17 cellular contexts compared by ENCODE assay signal in the genomic region with DNA sequence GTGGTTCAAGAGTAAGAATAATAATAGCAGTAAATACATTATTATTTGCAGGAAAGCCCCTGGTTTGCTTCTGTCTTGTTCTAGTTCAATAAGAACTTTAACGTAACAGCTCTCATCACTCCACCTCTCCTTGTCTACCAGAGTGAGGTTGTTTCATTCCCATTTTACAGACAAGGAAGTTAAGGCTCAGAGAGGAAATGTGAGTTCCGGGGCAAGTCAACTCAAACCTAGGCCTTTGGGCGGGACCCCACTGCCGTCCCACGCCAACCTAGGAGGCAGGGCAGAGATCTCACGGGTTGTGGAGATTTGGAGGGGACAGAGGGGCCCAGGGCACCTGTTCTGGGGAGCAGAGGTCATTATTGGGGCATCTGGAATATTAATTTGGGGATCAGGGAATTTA. TPM values are rescaled to one million over a fixed set of nuclear protein-coding genes. Genes with fewer than 3 reads are reported as not detected.
DNase-seq lines count a peak whose midpoint lies in the region; ATAC-seq and TF ChIP-seq lines count a peak whose summit lies in the region.
"Had no signal": no experiment of that assay in that cellular context is flagged by ENCODE, and none has a peak within 500 bp of the region (broad histone marks: within the 10 kb centered on the region; RNA-seq: fewer than 3 reads in every experiment).

No MANE protein-coding gene starts in this region.

- peaks cover 51% of the 10 kb centered on the region for H3K4me1 Mint-ChIP-seq in activated naive CD4-positive, alpha-beta T cell treated with anti-CD3 and anti-CD28 coated beads for 36 hours (ENCODE audit: low read depth)
- peaks cover 52% of the 10 kb centered on the region for H3K4me1 Mint-ChIP-seq in dendritic cell treated with granulocyte-macrophage colony-stimulating factor and Interleukin-4, amounts not matched to agents 40 ng/mL and 50 ng/mL, for 4 days (ENCODE audit: low read depth)

- no peak for DNase-seq in activated naive CD4-positive, alpha-beta T cell treated with anti-CD3 and anti-CD28 coated beads for 36 hours
- no peak for DNase-seq in activated naive CD4-positive, alpha-beta T cell (lab: John Stamatoyannopoulos, UW)
- DNase-seq in Peyer's patch: no peak
- DNase-seq in GOT3 (lab: John Stamatoyannopoulos, UW): no peak
- DNase-seq in mesenteric fat pad (ENCODE audit: low spot score): no peak
- DNase-seq: activated CD8-positive, alpha-beta memory T cell treated with anti-CD3 and anti-CD28 coated beads, Interleukin-2, amount 50 U/mL, for 48 hours; body of pancreas; effector CD4-positive, alpha-beta T cell; NCI-H1105 treated with DMSO at 0.1 percent for 48 hours; NCI-H524; RPMI8226; T-helper 9 cell had no signal

- H3K27me3 Mint-ChIP-seq in activated naive CD4-positive, alpha-beta T cell treated with anti-CD3 and anti-CD28 coated beads for 36 hours (ENCODE audit: low read depth): no peaks in the 10 kb centered on the region
- no peaks in the 10 kb centered on the region for H3K27me3 Mint-ChIP-seq in dendritic cell treated with granulocyte-macrophage colony-stimulating factor and Interleukin-4, amounts not matched to agents 40 ng/mL and 50 ng/mL, for 4 days

- H3K36me3 ChIP-seq in Peyer's patch: peaks cover 0 to 12% (median 4%) of the 10 kb centered on the region in 3 donors

- TF ChIP-seq CTCF in Peyer's patch (IDR thresholded peaks at IDR 0.05): no peak

- intact Hi-C loops in activated naive CD4-positive, alpha-beta T cell treated with anti-CD3 and anti-CD28 coated beads for 36 hours (cut with micrococcal nuclease): loop anchor here (5.0 to 10.0 kb wide), 4 partner anchors 59 to 711 kb away; a partner anchor contains a TSS
- intact Hi-C loops in dendritic cell treated with granulocyte-macrophage colony-stimulating factor and Interleukin-4, amounts not matched to agents 40 ng/mL and 50 ng/mL, for 4 days (cut with micrococcal nuclease): loop anchor here (10.0 kb wide), 1 partner anchor 51 kb away; no protein-coding TSS in a partner anchor

- H3K36me3 Mint-ChIP-seq in activated naive CD4-positive, alpha-beta T cell treated with anti-CD3 and anti-CD28 coated beads for 36 hours (ENCODE audit: low read depth): peaks cover 43% of the 10 kb centered on the region
- H3K36me3 Mint-ChIP-seq in dendritic cell treated with granulocyte-macrophage colony-stimulating factor and Interleukin-4, amounts not matched to agents 40 ng/mL and 50 ng/mL, for 4 days (ENCODE audit: low read depth): peaks cover 67% of the 10 kb centered on the region
- H3K36me3 Mint-ChIP-seq: mesothelial cell of epicardium had no signal

- peak overlapping the region; percentile 100 for H3K4me3 Mint-ChIP-seq in activated naive CD4-positive, alpha-beta T cell treated with anti-CD3 and anti-CD28 coated beads for 36 hours
- H3K4me3 Mint-ChIP-seq in dendritic cell treated with granulocyte-macrophage colony-stimulating factor and Interleukin-4, amounts not matched to agents 40 ng/mL and 50 ng/mL, for 4 days: peak overlapping the region; percentile 100

- H3K4me3 ChIP-seq in Peyer's patch: peak overlapping the region in 3 of 4 donors; percentile 13 to 89 (median 72)
- H3K4me3 ChIP-seq: body of pancreas had no signal

- peak overlapping the region in 2 of 4 donors; percentile 70 to 98 for H3K27ac ChIP-seq in Peyer's patch
- H3K27ac ChIP-seq: body of pancreas had no signal

- H3K27me3 ChIP-seq in Peyer's patch: no peaks in the 10 kb centered on the region
- H3K27me3 ChIP-seq: body of pancreas had no signal

- peaks cover 0 to 21% (median 6%) of the 10 kb centered on the region in 4 donors for H3K4me1 ChIP-seq in Peyer's patch

- no peaks in the 10 kb centered on the region for H3K9me3 ChIP-seq in Peyer's patch
- H3K9me3 ChIP-seq: body of pancreas had no signal

- no peaks in the 10 kb centered on the region for H3K9me3 Mint-ChIP-seq in activated naive CD4-positive, alpha-beta T cell treated with anti-CD3 and anti-CD28 coated beads for 36 hours
- no peaks in the 10 kb centered on the region for H3K9me3 Mint-ChIP-seq in dendritic cell treated with granulocyte-macrophage colony-stimulating factor and Interleukin-4, amounts not matched to agents 40 ng/mL and 50 ng/mL, for 4 days
- H3K9me3 Mint-ChIP-seq: mesothelial cell of epicardium had no signal

- CTCF ChIA-PET in activated naive CD4-positive, alpha-beta T cell treated with anti-CD3 and anti-CD28 coated beads for 36 hours (lab: Charles Lee): no interaction called here

- ATAC-seq in HG03439 (IDR thresholded peaks at IDR 0.05; ENCODE audit: unreplicated experiment) (no peak), GM19455 (IDR thresholded peaks at IDR 0.05; ENCODE audit: unreplicated experiment) (no peak)
- ATAC-seq: body of pancreas had no signal

- H3K27ac Mint-ChIP-seq in activated naive CD4-positive, alpha-beta T cell treated with anti-CD3 and anti-CD28 coated beads for 36 hours: peak overlapping the region; percentile 91
- H3K27ac Mint-ChIP-seq in dendritic cell treated with granulocyte-macrophage colony-stimulating factor and Interleukin-4, amounts not matched to agents 40 ng/mL and 50 ng/mL, for 4 days: peak overlapping the region; percentile 99
- H3K27ac Mint-ChIP-seq: mesothelial cell of epicardium had no signal

- no peak for TF ChIP-seq POLR2A in Peyer's patch (IDR thresholded peaks at IDR 0.05)

RNA-seq across cellular contexts. Expression of a gene that starts 1.5 kb away (rescaled TPM):
- 100 to 1,000 TPM; 135 to 148 TPM for total RNA-seq in activated naive CD4-positive, alpha-beta T cell treated with anti-CD3 and anti-CD28 coated beads for 36 hours
- 100 to 1,000 TPM in 1 of 4 donors, 10 to 100 TPM in 1, 1 to 10 TPM in 2; 7.0 to 116 (median 10.4) TPM for total RNA-seq in Peyer's patch
- 3.9 TPM for total RNA-seq in mesenteric fat pad
- total RNA-seq: fibroblast of villous mesenchyme had no signal

RNA-seq across cellular contexts. Expression of a gene that starts 2.7 kb away (rescaled TPM):
- 100 to 1,000 TPM; 299 to 324 TPM for total RNA-seq in activated naive CD4-positive, alpha-beta T cell treated with anti-CD3 and anti-CD28 coated beads for 36 hours
- 100 to 1,000 TPM; 314 to 442 (median 369) TPM for total RNA-seq in Peyer's patch
- total RNA-seq in mesenteric fat pad: 252 TPM

RNA-seq across cellular contexts. Expression of a gene that starts 31.2 kb away (rescaled TPM):
- total RNA-seq in activated naive CD4-positive, alpha-beta T cell treated with anti-CD3 and anti-CD28 coated beads for 36 hours: 100 to 1,000 TPM; 117 to 119 TPM
- 1,000 to 10,000 TPM in 1 of 4 donors, 100 to 1,000 TPM in 3; 360 to 1,049 (median 814) TPM for total RNA-seq in Peyer's patch
- 431 TPM for total RNA-seq in mesenteric fat pad
